In genomic region chr1:247118946-247119446, GRCh38 we compare ENCODE assay signal across 8 cellular contexts. TPM values are rescaled to one million over a fixed set of nuclear protein-coding genes. Genes with fewer than 3 reads are reported as not detected.
DNase-seq lines count a peak whose midpoint lies in the region; ATAC-seq, FAIRE-seq and TF ChIP-seq lines count a peak whose summit lies in the region.

No MANE protein-coding gene starts in this region.

- no peaks in the 10 kb centered on the region for H3K27me3 ChIP-seq in WERI-Rb-1 (ENCODE audit: insufficient read depth, low read depth, severe bottlenecking)

- no peak overlapping the region for H3K4me3 ChIP-seq in WERI-Rb-1 (ENCODE audit: low read depth, low read length)
- no peak overlapping the region for H3K4me3 ChIP-seq in mucosa of descending colon

- intact Hi-C loops in mucosa of descending colon (cut with DNase I, micrococcal nuclease), result no loop called here

- DNase-seq in DMS53 (lab: John Stamatoyannopoulos, UW) (peak; percentile 85), HTR-8/SVneo (ENCODE audit: insufficient read length, low spot score) (peak; percentile 60), WERI-Rb-1 (peak; percentile 83), mucosa of descending colon (no peak), GM19238 (ENCODE audit: insufficient read length, low spot score) (no peak), HCEC 1CT (no peak)

- no peak overlapping the region for H3K27ac ChIP-seq in WERI-Rb-1

- no peaks in the 10 kb centered on the region for H3K4me1 ChIP-seq in mucosa of descending colon (ENCODE audit: low read depth)

- peaks cover 2% of the 10 kb centered on the region for H3K9me3 ChIP-seq in WERI-Rb-1 (ENCODE audit: severe bottlenecking)
- H3K9me3 ChIP-seq in mucosa of descending colon, result no peaks in the 10 kb centered on the region

- no peak for FAIRE-seq in HTR-8/SVneo (lab: Jason Lieb, UNC)

- H3K36me3 ChIP-seq in WERI-Rb-1, result no peaks in the 10 kb centered on the region
- no peaks in the 10 kb centered on the region for H3K36me3 ChIP-seq in mucosa of descending colon (ENCODE audit: low read depth)

- peak; percentile 67 for ATAC-seq in mucosa of descending colon
- ATAC-seq in GM18517 (IDR thresholded peaks at IDR 0.05; ENCODE audit: unreplicated experiment), result no peak
- ATAC-seq in HG03439 (IDR thresholded peaks at IDR 0.05; ENCODE audit: unreplicated experiment), result no peak

- TF ChIP-seq CTCF in WERI-Rb-1 (IDR thresholded peaks at IDR 0.05; ENCODE audit: low read depth, low read length) (peak; percentile 59), mucosa of descending colon (IDR thresholded peaks at IDR 0.05) (peak; percentile 8)

RNA-seq across cellular contexts. Expression of gene ZNF669, which starts 14.8 kb away (rescaled TPM):
- 1 to 10 TPM; 6.1 to 7.0 (median 6.3) TPM for total RNA-seq in mucosa of descending colon

RNA-seq across cellular contexts. Expression of gene ZNF670, which starts 40.4 kb away (rescaled TPM):
- 1 to 10 TPM; 1.9 to 3.4 (median 2.3) TPM for total RNA-seq in mucosa of descending colon

RNA-seq across cellular contexts. Expression of gene ZNF124, which starts 52.8 kb away (rescaled TPM):
- total RNA-seq in mucosa of descending colon, result 10 to 100 TPM; 41.8 to 78.5 (median 61.3) TPM

Comparison
In these comparisons a context has a peak if more than half of its experiments do, and no peak if none do; other contexts are left out.
1. DNase-seq: peak in DMS53 (single experiment), HTR-8/SVneo (single experiment) and WERI-Rb-1 (single experiment); none in mucosa of descending colon (0 of 3), GM19238 (single experiment) and HCEC 1CT (single experiment).